Comparison of ENCODE assay signal across 2 cellular contexts in genomic region chr3:151581046-151581445, GRCh38.
TF ChIP-seq lines count a peak whose summit lies in the region.

No MANE protein-coding gene starts in this region.

TF ChIP-seq in SK-N-SH, 30 proteins besides CTCF, POLR2A, EP300 and RAD21 (continued from another document):
- TF ChIP-seq MEF2A (IDR thresholded peaks at IDR 0.05; ENCODE audit: borderline replicate concordance, low read depth) (no peak), USF1 (IDR thresholded peaks at IDR 0.05; ENCODE audit: borderline replicate concordance, low read depth) (no peak), RFX5 (IDR thresholded peaks at IDR 0.05; ENCODE audit: low read length) (no peak), ZBTB33 (IDR thresholded peaks at IDR 0.05; ENCODE audit: borderline replicate concordance, low read depth) (no peak)
TF ChIP-seq in SK-N-SH: peak in this region for 0.

TF ChIP-seq in SK-N-SH treated with all-trans-retinoic acid at 6 μM for 48 hours, 23 proteins besides CTCF, POLR2A, EP300 and RAD21 (continued from another document):
- TF ChIP-seq PATZ1 (CRISPR knock-in tag; IDR thresholded peaks at IDR 0.05; ENCODE audit: borderline replicate concordance) (no peak), TCF4 (CRISPR knock-in tag; IDR thresholded peaks at IDR 0.05; ENCODE audit: borderline replicate concordance) (no peak), SNAI2 (CRISPR knock-in tag; IDR thresholded peaks at IDR 0.05) (no peak)
